23 cellular contexts compared by ENCODE assay signal in genomic region chr1:206898909-206899431, GRCh38. TPM values are rescaled to one million over a fixed set of nuclear protein-coding genes. Genes with fewer than 3 reads are reported as not detected.
DNase-seq lines count a peak whose midpoint lies in the region; ATAC-seq and TF ChIP-seq lines count a peak whose summit lies in the region.
"Had no signal": no experiment of that assay in that cellular context is flagged by ENCODE, and none has a peak within 500 bp of the region (broad histone marks: within the 10 kb centered on the region; RNA-seq: fewer than 3 reads in every experiment).

No MANE protein-coding gene starts in this region.

- CTCF ChIA-PET in activated CD4-positive, alpha-beta T cell treated with anti-CD3 and anti-CD28 coated beads for 36 hours (lab: Charles Lee), result interaction anchor here (0.6 to 5.2 kb wide), 2 partner anchors 13 to 165 kb away, joined by 4 to 30 read pairs; no protein-coding TSS in a partner anchor
- CTCF ChIA-PET in CD8-positive, alpha-beta T cell (lab: Charles Lee), result interaction anchor here (0.6 to 4.6 kb wide), 7 partner anchors 10 to 164 kb away, joined by 3 to 23 read pairs (median 6); partner anchors contain the start of gene IL20

- no peak overlapping the region for H3K4me3 ChIP-seq in CD8-positive, alpha-beta T cell (ENCODE audit: low read depth, low read length)
- H3K4me3 ChIP-seq: BLaER1 treated with 17β-estradiol and CSF1 and Interleukin-3, amounts not matched to agents 10 nM and 100 nM; lung; skin epidermis; suprapubic skin had no signal

- intact Hi-C loops in activated CD4-positive, alpha-beta T cell treated with anti-CD3 and anti-CD28 coated beads for 36 hours (cut with DNase I, micrococcal nuclease), result no loop called here
- intact Hi-C loops in CD8-positive, alpha-beta T cell (cut with DNase I, micrococcal nuclease), result no loop called here

- no peaks in the 10 kb centered on the region for H3K27me3 Mint-ChIP-seq in activated CD4-positive, alpha-beta T cell treated with anti-CD3 and anti-CD28 coated beads for 36 hours
- H3K27me3 Mint-ChIP-seq in CD8-positive, alpha-beta T cell (ENCODE audit: low read depth), result no peaks in the 10 kb centered on the region
- H3K27me3 Mint-ChIP-seq in activated naive CD8-positive, alpha-beta T cell treated with anti-CD3 and anti-CD28 coated beads, Interleukin-2, amount 50 U/mL, for 24 hours, result no peaks in the 10 kb centered on the region
- H3K27me3 Mint-ChIP-seq in naive thymus-derived CD8-positive, alpha-beta T cell, result no peaks in the 10 kb centered on the region

- peak overlapping the region; percentile 94 for H3K27ac Mint-ChIP-seq in activated CD4-positive, alpha-beta T cell treated with anti-CD3 and anti-CD28 coated beads for 36 hours
- peak overlapping the region; percentile 89 for H3K27ac Mint-ChIP-seq in CD8-positive, alpha-beta T cell
- H3K27ac Mint-ChIP-seq in activated naive CD8-positive, alpha-beta T cell treated with anti-CD3 and anti-CD28 coated beads, Interleukin-2, amount 50 U/mL, for 24 hours, result peak overlapping the region; percentile 35
- peak overlapping the region; percentile 51 to 97 (median 86) for H3K27ac Mint-ChIP-seq in naive thymus-derived CD8-positive, alpha-beta T cell
- H3K27ac Mint-ChIP-seq: progenitor cell of endocrine pancreas; T-helper 2 cell treated with Interferon-gamma antibody and Interleukin-4, amounts not matched to agents 5 μg/mL and 100 μg/mL, for 36 hours had no signal

- H3K9me3 Mint-ChIP-seq in activated CD4-positive, alpha-beta T cell treated with anti-CD3 and anti-CD28 coated beads for 36 hours (ENCODE audit: low read depth), result no peaks in the 10 kb centered on the region
- H3K9me3 Mint-ChIP-seq in CD8-positive, alpha-beta T cell, result no peaks in the 10 kb centered on the region
- no peaks in the 10 kb centered on the region for H3K9me3 Mint-ChIP-seq in activated naive CD8-positive, alpha-beta T cell treated with anti-CD3 and anti-CD28 coated beads, Interleukin-2, amount 50 U/mL, for 24 hours
- no peaks in the 10 kb centered on the region for H3K9me3 Mint-ChIP-seq in naive thymus-derived CD8-positive, alpha-beta T cell
- H3K9me3 Mint-ChIP-seq: natural killer cell; T-helper 2 cell treated with Interferon-gamma antibody and Interleukin-4, amounts not matched to agents 5 μg/mL and 100 μg/mL, for 36 hours had no signal

- DNase-seq in activated CD4-positive, alpha-beta T cell treated with anti-CD3 and anti-CD28 coated beads for 36 hours, result no peak
- no peak for DNase-seq in activated CD4-positive, alpha-beta T cell treated with anti-CD3 and anti-CD28 coated beads, Interleukin-2, amount 50 U/mL, for 48 hours
- no peak for DNase-seq in CD8-positive, alpha-beta T cell
- DNase-seq in activated naive CD8-positive, alpha-beta T cell treated with anti-CD3 and anti-CD28 coated beads, Interleukin-2, amount 50 U/mL, for 24 hours, result no peak
- no peak for DNase-seq in naive thymus-derived CD8-positive, alpha-beta T cell
- no peak for DNase-seq in foreskin melanocyte
- DNase-seq in pons (ENCODE audit: low spot score), result no peak
- no peak for DNase-seq in KG1 (lab: John Stamatoyannopoulos, UW)
- DNase-seq: 8988T; caudate nucleus; natural killer cell; NCI-H1048; NCI-H2081 treated with DMSO at 0.1 percent for 48 hours; NCI-H510A treated with DMSO at 0.1 percent for 48 hours; SIG-M5; stimulated activated CD4-positive, alpha-beta T cell treated with anti-CD3 and anti-CD28 coated beads, Interleukin-4, amount 100 ng/mL, for 24 hours had no signal

- TF ChIP-seq CTCF in CD8-positive, alpha-beta T cell (IDR thresholded peaks at IDR 0.05), result no peak

- H3K4me1 Mint-ChIP-seq in activated CD4-positive, alpha-beta T cell treated with anti-CD3 and anti-CD28 coated beads for 36 hours, result peaks cover 88% of the 10 kb centered on the region
- peaks cover 64% of the 10 kb centered on the region for H3K4me1 Mint-ChIP-seq in CD8-positive, alpha-beta T cell (ENCODE audit: low read depth)
- H3K4me1 Mint-ChIP-seq in activated naive CD8-positive, alpha-beta T cell treated with anti-CD3 and anti-CD28 coated beads, Interleukin-2, amount 50 U/mL, for 24 hours, result peaks cover 90% of the 10 kb centered on the region
- peaks cover 31 to 83% (median 71%) of the 10 kb centered on the region in 4 donors for H3K4me1 Mint-ChIP-seq in naive thymus-derived CD8-positive, alpha-beta T cell

- POLR2A ChIA-PET in activated CD4-positive, alpha-beta T cell treated with anti-CD3 and anti-CD28 coated beads for 36 hours (lab: Charles Lee), result interaction anchor here (0.5 kb wide), 1 partner anchor 19 kb away, joined by 3 read pairs; no protein-coding TSS in a partner anchor
- POLR2A ChIA-PET in CD8-positive, alpha-beta T cell (lab: Charles Lee), result interaction anchor here (0.6 to 11.6 kb wide), 14 partner anchors 6 to 82 kb away, joined by 3 to 312 read pairs (median 6); partner anchors contain the start of genes FCMR and IL20
- POLR2A ChIA-PET in naive thymus-derived CD8-positive, alpha-beta T cell (lab: Charles Lee), result interaction anchor here (1.0 to 17.7 kb wide), 10 partner anchors 9 to 159 kb away, joined by 3 to 562 read pairs (median 8); partner anchors contain the start of gene FCMR

- peaks cover 15% of the 10 kb centered on the region for H3K36me3 ChIP-seq in CD8-positive, alpha-beta T cell (ENCODE audit: insufficient read depth, low read length)
- H3K36me3 ChIP-seq: suprapubic skin had no signal

- peaks cover 30% of the 10 kb centered on the region for H3K36me3 Mint-ChIP-seq in activated CD4-positive, alpha-beta T cell treated with anti-CD3 and anti-CD28 coated beads for 36 hours (ENCODE audit: low read depth)
- H3K36me3 Mint-ChIP-seq in CD8-positive, alpha-beta T cell, result peaks cover 30% of the 10 kb centered on the region
- peaks cover 25% of the 10 kb centered on the region for H3K36me3 Mint-ChIP-seq in activated naive CD8-positive, alpha-beta T cell treated with anti-CD3 and anti-CD28 coated beads, Interleukin-2, amount 50 U/mL, for 24 hours (ENCODE audit: low read depth)
- H3K36me3 Mint-ChIP-seq in naive thymus-derived CD8-positive, alpha-beta T cell, result peaks cover 4 to 28% (median 6%) of the 10 kb centered on the region in 3 donors

- ATAC-seq in activated CD4-positive, alpha-beta T cell treated with anti-CD3 and anti-CD28 coated beads for 36 hours, result no peak
- ATAC-seq in CD8-positive, alpha-beta T cell, result no peak
- no peak for ATAC-seq in activated naive CD8-positive, alpha-beta T cell treated with anti-CD3 and anti-CD28 coated beads, Interleukin-2, amount 50 U/mL, for 24 hours
- no peak for ATAC-seq in naive thymus-derived CD8-positive, alpha-beta T cell
- ATAC-seq: natural killer cell had no signal

- H3K9me3 ChIP-seq in CD8-positive, alpha-beta T cell (ENCODE audit: low read length), result no peaks in the 10 kb centered on the region
- H3K9me3 ChIP-seq: BLaER1 treated with 17β-estradiol and CSF1 and Interleukin-3, amounts not matched to agents 10 nM and 100 nM; suprapubic skin had no signal

- H3K4me3 Mint-ChIP-seq in activated CD4-positive, alpha-beta T cell treated with anti-CD3 and anti-CD28 coated beads for 36 hours, result peak overlapping the region; percentile 76
- H3K4me3 Mint-ChIP-seq in CD8-positive, alpha-beta T cell, result no peak overlapping the region
- peak overlapping the region; percentile 72 for H3K4me3 Mint-ChIP-seq in activated naive CD8-positive, alpha-beta T cell treated with anti-CD3 and anti-CD28 coated beads, Interleukin-2, amount 50 U/mL, for 24 hours
- peak overlapping the region in 3 of 10 donors; percentile 26 to 39 (median 33) for H3K4me3 Mint-ChIP-seq in naive thymus-derived CD8-positive, alpha-beta T cell
- H3K4me3 Mint-ChIP-seq: natural killer cell; T-helper 2 cell treated with Interferon-gamma antibody and Interleukin-4, amounts not matched to agents 5 μg/mL and 100 μg/mL, for 36 hours had no signal

- H3K27ac ChIP-seq in CD8-positive, alpha-beta T cell (ENCODE audit: low read depth, low read length), result no peak overlapping the region
- H3K27ac ChIP-seq: BLaER1 treated with 17β-estradiol and CSF1 and Interleukin-3, amounts not matched to agents 10 nM and 100 nM; KMS-11; suprapubic skin had no signal

- peaks cover 25% of the 10 kb centered on the region for H3K4me1 ChIP-seq in CD8-positive, alpha-beta T cell (ENCODE audit: insufficient read depth, low read length)

- no peaks in the 10 kb centered on the region for H3K27me3 ChIP-seq in CD8-positive, alpha-beta T cell (ENCODE audit: insufficient read depth, low read length)

RNA-seq across cellular contexts. Expression of gene IL24, which starts 1.7 kb away (rescaled TPM):
- total RNA-seq in activated CD4-positive, alpha-beta T cell treated with anti-CD3 and anti-CD28 coated beads for 36 hours, result 10 to 100 TPM in 1 of 2 experiments, 1 to 10 TPM in 1; 10.0 to 10.7 TPM
- not detected for total RNA-seq in CD8-positive, alpha-beta T cell
- not detected for total RNA-seq in naive thymus-derived CD8-positive, alpha-beta T cell
- 10 to 100 TPM; 16.3 to 29.8 (median 19.3) TPM for polyA plus RNA-seq in naive thymus-derived CD8-positive, alpha-beta T cell
- total RNA-seq: lung, natural killer cell, progenitor cell of endocrine pancreas, suprapubic skin had no signal

RNA-seq across cellular contexts. Expression of gene FCMR, which starts 22.8 kb away (rescaled TPM):
- total RNA-seq in activated CD4-positive, alpha-beta T cell treated with anti-CD3 and anti-CD28 coated beads for 36 hours, result 10 to 100 TPM; 41.6 to 49.3 TPM
- 100 to 1,000 TPM; 119 to 133 TPM for total RNA-seq in CD8-positive, alpha-beta T cell
- 100 to 1,000 TPM; 742 to 747 TPM for total RNA-seq in naive thymus-derived CD8-positive, alpha-beta T cell
- polyA plus RNA-seq in naive thymus-derived CD8-positive, alpha-beta T cell, result 100 to 1,000 TPM; 536 to 869 (median 596) TPM
- total RNA-seq: progenitor cell of endocrine pancreas had no signal

RNA-seq across cellular contexts. Expression of gene IL20, which starts 33.5 kb away (rescaled TPM):
- not detected for total RNA-seq in activated CD4-positive, alpha-beta T cell treated with anti-CD3 and anti-CD28 coated beads for 36 hours
- not detected for total RNA-seq in CD8-positive, alpha-beta T cell
- not detected for total RNA-seq in naive thymus-derived CD8-positive, alpha-beta T cell
- polyA plus RNA-seq in naive thymus-derived CD8-positive, alpha-beta T cell, result not detected
- total RNA-seq: lung, natural killer cell, progenitor cell of endocrine pancreas had no signal

RNA-seq across cellular contexts. Expression of gene PIGR, which starts 47.3 kb away (rescaled TPM):
- under 1 TPM; 0.07 to 0.54 TPM for total RNA-seq in activated CD4-positive, alpha-beta T cell treated with anti-CD3 and anti-CD28 coated beads for 36 hours
- not detected for total RNA-seq in CD8-positive, alpha-beta T cell
- not detected for total RNA-seq in naive thymus-derived CD8-positive, alpha-beta T cell
- polyA plus RNA-seq in naive thymus-derived CD8-positive, alpha-beta T cell, result under 1 TPM in 1 of 3 donors, not detected in 2; 0.03 TPM
- total RNA-seq: progenitor cell of endocrine pancreas had no signal

Comparison
In these comparisons a context has a peak if more than half of its experiments do, and no peak if none do; other contexts are left out.
1. H3K27ac Mint-ChIP-seq: peak in every context shown above with its lines; median percentile 94 in activated CD4-positive, alpha-beta T cell treated with anti-CD3 and anti-CD28 coated beads for 36 hours; 89 in CD8-positive, alpha-beta T cell; 86 in naive thymus-derived CD8-positive, alpha-beta T cell; 35 in activated naive CD8-positive, alpha-beta T cell treated with anti-CD3 and anti-CD28 coated beads, Interleukin-2, amount 50 U/mL, for 24 hours.
2. RNA of gene IL24, which starts 1.7 kb away (total RNA-seq): 10.0 to 10.7 TPM in activated CD4-positive, alpha-beta T cell treated with anti-CD3 and anti-CD28 coated beads for 36 hours; not detected in CD8-positive, alpha-beta T cell and not detected in naive thymus-derived CD8-positive, alpha-beta T cell; every median in the first group is over 10 times any median in the second.
3. RNA of gene FCMR, which starts 22.8 kb away (total RNA-seq): 742 to 747 TPM in naive thymus-derived CD8-positive, alpha-beta T cell; 119 to 133 TPM in CD8-positive, alpha-beta T cell and 41.6 to 49.3 TPM in activated CD4-positive, alpha-beta T cell treated with anti-CD3 and anti-CD28 coated beads for 36 hours; every median in the first group is over 4 times any median in the second.